In the genomic region with DNA sequence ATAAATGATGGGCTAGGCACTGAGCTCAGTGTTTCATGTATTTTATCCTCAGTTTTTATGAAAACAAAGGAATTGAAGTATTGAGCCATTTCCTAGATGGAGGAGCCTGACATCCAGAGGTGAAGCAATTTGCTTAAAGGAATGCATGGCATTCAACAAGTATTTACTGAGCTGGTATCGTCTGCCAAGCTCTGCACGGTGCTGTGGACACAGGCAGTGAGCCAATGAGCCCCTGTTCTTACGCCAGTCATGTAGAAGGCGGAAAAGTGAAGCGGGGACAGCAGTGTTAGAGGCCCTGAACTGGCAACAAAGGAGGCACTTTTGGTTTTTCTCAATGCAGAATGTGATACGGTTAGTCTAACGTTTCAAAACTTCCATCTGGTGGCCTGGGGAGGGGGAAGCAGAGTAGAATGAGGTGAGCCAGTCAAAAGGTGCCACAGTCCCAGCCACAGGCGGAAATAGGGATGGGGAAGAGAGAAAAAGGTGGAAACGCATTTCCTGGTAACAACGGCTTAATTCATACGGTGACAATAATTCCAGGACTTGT, we compare ENCODE assay signal across 8 cellular contexts.
A peak's percentile ranks its signal among the peaks of the same experiment; 100 is the strongest.
DNase-seq lines count a peak whose midpoint lies in the region; ATAC-seq, FAIRE-seq and TF ChIP-seq lines count a peak whose summit lies in the region.

No MANE protein-coding gene starts in this region.

- intact Hi-C loops in pancreas (cut with DNase I), result no loop called here
- intact Hi-C loops in CD8-positive, alpha-beta T cell (cut with DNase I, micrococcal nuclease), result loop anchor here in 1 of 2 experiments (2.0 kb wide), 1 partner anchor 49 kb away; no protein-coding TSS in a partner anchor

- H3K4me1 Mint-ChIP-seq in CD8-positive, alpha-beta T cell (ENCODE audit: low read depth), result peaks cover 9% of the 10 kb centered on the region

- no peak overlapping the region for H3K27ac Mint-ChIP-seq in CD8-positive, alpha-beta T cell

- WGBS in pancreas, 2 donors, result 30 to 31% methylated on average over 11 of the region's 11 CpGs

- H3K9me3 Mint-ChIP-seq in CD8-positive, alpha-beta T cell, result no peaks in the 10 kb centered on the region

- no peaks in the 10 kb centered on the region for H3K9me3 ChIP-seq in pancreas
- no peaks in the 10 kb centered on the region for H3K9me3 ChIP-seq in CD8-positive, alpha-beta T cell (ENCODE audit: low read length)

- H3K4me3 Mint-ChIP-seq in CD8-positive, alpha-beta T cell, result no peak overlapping the region

- FAIRE-seq in RCC 7860 (lab: Jason Lieb, UNC) (peak; percentile 56), pancreas (lab: Jason Lieb, UNC) (no peak)

- no peak overlapping the region for H3K4me3 ChIP-seq in fibroblast of the aortic adventitia (ENCODE audit: low read depth, low read length)
- no peak overlapping the region for H3K4me3 ChIP-seq in pancreas
- no peak overlapping the region for H3K4me3 ChIP-seq in CD8-positive, alpha-beta T cell (ENCODE audit: low read depth, low read length)

- H3K27ac ChIP-seq in pancreas, result peak overlapping the region; percentile 49 to 70 (median 60)
- no peak overlapping the region for H3K27ac ChIP-seq in CD8-positive, alpha-beta T cell (ENCODE audit: low read depth, low read length)

- H3K36me3 Mint-ChIP-seq in CD8-positive, alpha-beta T cell, result peaks cover 28% of the 10 kb centered on the region

- no peaks in the 10 kb centered on the region for H3K27me3 Mint-ChIP-seq in CD8-positive, alpha-beta T cell (ENCODE audit: low read depth)

- peak; percentile 73 to 82 (median 80) for ATAC-seq in pancreas
- ATAC-seq in GM19467 (IDR thresholded peaks at IDR 0.05; ENCODE audit: unreplicated experiment), result no peak
- no peak for ATAC-seq in HG03139 (IDR thresholded peaks at IDR 0.05; ENCODE audit: unreplicated experiment)
- ATAC-seq in CD8-positive, alpha-beta T cell, result no peak

- H3K36me3 ChIP-seq in pancreas, result no peaks in the 10 kb centered on the region
- no peaks in the 10 kb centered on the region for H3K36me3 ChIP-seq in CD8-positive, alpha-beta T cell (ENCODE audit: insufficient read depth, low read length)

- DNase-seq in Daoy (ENCODE audit: low read depth) (peak; percentile 91), RCC 7860 (ENCODE audit: low spot score) (peak; percentile 83), fibroblast of the aortic adventitia (ENCODE audit: low read depth) (peak; percentile 98), pancreas (peak in 4 of 6 donors; percentile 74 to 82 (median 78))
- DNase-seq in stimulated activated naive CD4-positive, alpha-beta T cell treated with Interleukin-2 at 50 U/mL for 16 hours (lab: John Stamatoyannopoulos, UW), result no peak
- DNase-seq in CD8-positive, alpha-beta T cell, result no peak

- H3K4me1 ChIP-seq in pancreas, result peaks cover 6 to 21% (median 17%) of the 10 kb centered on the region in 3 donors
- no peaks in the 10 kb centered on the region for H3K4me1 ChIP-seq in CD8-positive, alpha-beta T cell (ENCODE audit: insufficient read depth, low read length)

- no peaks in the 10 kb centered on the region for H3K27me3 ChIP-seq in pancreas
- H3K27me3 ChIP-seq in CD8-positive, alpha-beta T cell (ENCODE audit: insufficient read depth, low read length), result no peaks in the 10 kb centered on the region

- CTCF ChIA-PET in CD8-positive, alpha-beta T cell (lab: Charles Lee), result interaction anchor here (1.2 to 13.2 kb wide), 13 partner anchors 10 to 190 kb away, joined by 3 to 210 read pairs (median 5); no protein-coding TSS in a partner anchor

- no peak for TF ChIP-seq CTCF in fibroblast of the aortic adventitia (IDR thresholded peaks at IDR 0.05; ENCODE audit: insufficient read depth, low read length)
- no peak for TF ChIP-seq CTCF in pancreas (IDR thresholded peaks at IDR 0.05)
- TF ChIP-seq CTCF in CD8-positive, alpha-beta T cell (IDR thresholded peaks at IDR 0.05), result no peak

- POLR2A ChIA-PET in CD8-positive, alpha-beta T cell (lab: Charles Lee), result no interaction called here

Comparison
In these comparisons a context has a peak if more than half of its experiments do, and no peak if none do; other contexts are left out.
1. DNase-seq: peak in Daoy (single experiment), RCC 7860 (single experiment), fibroblast of the aortic adventitia (single experiment) and pancreas (4 of 6); none in stimulated activated naive CD4-positive, alpha-beta T cell treated with Interleukin-2 at 50 U/mL for 16 hours (single experiment) and CD8-positive, alpha-beta T cell (0 of 7).
2. ATAC-seq: peak in pancreas (4 of 4); none in GM19467 (single experiment), HG03139 (single experiment) and CD8-positive, alpha-beta T cell (single experiment).